In the genomic region with DNA sequence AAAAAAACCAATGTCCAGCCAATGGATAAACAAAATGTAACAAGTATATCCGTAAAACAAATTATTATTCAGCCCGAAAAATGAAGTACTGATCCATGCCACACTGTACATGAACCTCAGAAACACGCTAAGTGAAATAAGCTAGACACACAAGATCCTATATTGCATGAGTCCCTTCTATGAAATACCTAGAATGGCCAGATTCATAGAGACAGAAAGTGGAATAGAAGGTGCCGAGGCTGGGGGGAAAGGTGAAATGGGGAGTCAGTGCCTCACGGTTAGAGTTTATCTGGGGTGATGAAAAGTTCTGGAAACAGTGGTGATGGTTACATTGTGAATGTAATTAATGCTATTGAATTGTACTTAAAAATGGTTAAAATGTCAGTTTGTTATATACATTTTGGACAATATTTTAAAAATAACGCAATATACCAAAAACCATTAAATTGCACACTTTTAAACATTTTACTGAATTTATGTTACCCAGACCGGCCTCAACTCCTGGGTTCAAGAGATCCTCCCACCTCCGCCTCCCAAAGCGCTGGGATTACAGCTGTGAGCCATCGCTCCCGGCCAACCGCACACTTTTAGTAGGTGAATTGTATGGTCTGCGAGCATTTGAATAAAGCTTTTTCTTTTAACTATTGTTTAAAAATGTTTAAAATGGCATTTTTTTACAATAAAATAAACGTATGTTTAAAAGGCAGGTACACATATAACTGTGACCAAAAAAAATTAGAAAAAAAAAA, we compare ENCODE assay signal across 8 cellular contexts. TPM values are rescaled to one million over a fixed set of nuclear protein-coding genes. Genes with fewer than 3 reads are reported as not detected.
DNase-seq lines count a peak whose midpoint lies in the region; ATAC-seq and TF ChIP-seq lines count a peak whose summit lies in the region.

No MANE protein-coding gene starts in this region.

- H4K20me1 ChIP-seq in H9 (ENCODE audit: control insufficient read depth, insufficient read depth, insufficient read length) = no peaks in the 10 kb centered on the region

- CTCF ChIA-PET in BJ (lab: Yijun Ruan, JAX) = interaction anchor here (0.6 to 1.8 kb wide), 2 partner anchors 107 to 248 kb away, joined by 3 to 6 read pairs; no protein-coding TSS in a partner anchor
- CTCF ChIA-PET in activated CD4-positive, alpha-beta T cell treated with anti-CD3 and anti-CD28 coated beads, Interleukin-2, amount 10 ng/mL, durations not matched to agents 7 days and 5 days (lab: Charles Lee) = interaction anchor here (0.6 to 4.9 kb wide), 6 partner anchors 20 to 797 kb away, joined by 3 to 18 read pairs (median 3); no protein-coding TSS in a partner anchor

- H4K91ac ChIP-seq in H9 (ENCODE audit: insufficient read length, low read depth, low read length) = no peak overlapping the region

- no peak overlapping the region for H2AK5ac ChIP-seq in H9 (ENCODE audit: insufficient read length, low read length)

- WGBS in H9 (ENCODE audit: extremely low coverage, insufficient read length, low lambda C conversion rate) = no CpG with 5 or more reads among the region's 14 CpGs
- WGBS in iPS DF 6.9 (ENCODE audit: insufficient coverage, insufficient read length) = no CpG with 5 or more reads among the region's 14 CpGs

- peaks cover 4% of the 10 kb centered on the region for H3K79me1 ChIP-seq in H9 (ENCODE audit: insufficient read depth, low read depth, low read length, poor library complexity, severe bottlenecking)

- H2BK120ac ChIP-seq in H9 (ENCODE audit: low read depth, low read length, poor library complexity, severe bottlenecking) = no peak overlapping the region

- TF ChIP-seq CTCF in BJ (IDR thresholded peaks at IDR 0.05; ENCODE audit: insufficient read depth, low read depth, low read length) = no peak
- no peak for TF ChIP-seq CTCF in H9 (conservative IDR thresholded peaks at IDR 0.05)

- peak overlapping the region in 1 of 3 experiments; percentile 22; a peak in 1 of 7 replicates for H3K27ac Mint-ChIP-seq in H9
- peak overlapping the region; percentile 63 for H3K27ac Mint-ChIP-seq in activated CD4-positive, alpha-beta T cell treated with anti-CD3 and anti-CD28 coated beads, Interleukin-2, amount 10 ng/mL, durations not matched to agents 7 days and 5 days
- H3K27ac Mint-ChIP-seq in stimulated activated naive B cell treated with anti-CD40 and anti-IgM and Interleukin-4, amounts not matched to agents 10 μg/mL and 1 μg/mL and 100 μg/mL, for 72 hours = peak overlapping the region; percentile 96

- no peaks in the 10 kb centered on the region for H3K27me3 Mint-ChIP-seq in H9 (ENCODE audit: low read depth)
- peaks cover 3% of the 10 kb centered on the region for H3K27me3 Mint-ChIP-seq in activated CD4-positive, alpha-beta T cell treated with anti-CD3 and anti-CD28 coated beads, Interleukin-2, amount 10 ng/mL, durations not matched to agents 7 days and 5 days
- no peaks in the 10 kb centered on the region for H3K27me3 Mint-ChIP-seq in stimulated activated naive B cell treated with anti-CD40 and anti-IgM and Interleukin-4, amounts not matched to agents 10 μg/mL and 1 μg/mL and 100 μg/mL, for 72 hours

- H3K36me3 Mint-ChIP-seq in H9 (ENCODE audit: insufficient read depth in 1 of 3, low read depth in 3 of 3) = peaks cover 25 to 31% (median 28%) of the 10 kb centered on the region in 3 experiments
- peaks cover 41% of the 10 kb centered on the region for H3K36me3 Mint-ChIP-seq in activated CD4-positive, alpha-beta T cell treated with anti-CD3 and anti-CD28 coated beads, Interleukin-2, amount 10 ng/mL, durations not matched to agents 7 days and 5 days (ENCODE audit: low read depth)
- H3K36me3 Mint-ChIP-seq in stimulated activated naive B cell treated with anti-CD40 and anti-IgM and Interleukin-4, amounts not matched to agents 10 μg/mL and 1 μg/mL and 100 μg/mL, for 72 hours = peaks cover 31 to 40% of the 10 kb centered on the region in 2 donors

- H4K5ac ChIP-seq in H9 (ENCODE audit: insufficient read length, low read depth, low read length) = no peak overlapping the region

- H2BK12ac ChIP-seq in H9 (ENCODE audit: insufficient read length, low read depth, low read length) = no peak overlapping the region

- H4K8ac ChIP-seq in H9 (replicated peaks; ENCODE audit: insufficient read length, low read depth, low read length) = no peak overlapping the region

- H2BK5ac ChIP-seq in H9 (ENCODE audit: insufficient read length, low read length) = no peak overlapping the region

- H3K27me3 ChIP-seq in BJ (ENCODE audit: control insufficient read depth, insufficient read depth, low read length) (no peaks in the 10 kb centered on the region), H9 (ENCODE audit: insufficient read depth, low read length) (no peaks in the 10 kb centered on the region), iPS DF 6.9 (ENCODE audit: control insufficient read depth, insufficient read depth, low read length) (no peaks in the 10 kb centered on the region)

- POLR2A ChIA-PET in BJ (lab: Charles Lee) = no interaction called here
- POLR2A ChIA-PET in activated CD4-positive, alpha-beta T cell treated with anti-CD3 and anti-CD28 coated beads, Interleukin-2, amount 10 ng/mL, durations not matched to agents 7 days and 5 days (lab: Charles Lee) = interaction anchor here (1.0 kb wide), 1 partner anchor 67 kb away, joined by 4 read pairs; a partner anchor contains a TSS

- H3K4me3 ChIP-seq in BJ (ENCODE audit: low read depth, low read length) = peak overlapping the region; percentile 85
- H3K4me3 ChIP-seq in iPS DF 6.9 (ENCODE audit: low read length) = peak overlapping the region; percentile 74; the same call in 1 of the 2 replicates

- H3K23ac ChIP-seq in H9 (ENCODE audit: insufficient read length, low read depth, low read length) = peak overlapping the region; percentile 20

- H3K4me1 Mint-ChIP-seq in H9 = peaks cover 23 to 31% of the 10 kb centered on the region in 2 experiments
- peaks cover 34% of the 10 kb centered on the region for H3K4me1 Mint-ChIP-seq in activated CD4-positive, alpha-beta T cell treated with anti-CD3 and anti-CD28 coated beads, Interleukin-2, amount 10 ng/mL, durations not matched to agents 7 days and 5 days
- peaks cover 14 to 44% of the 10 kb centered on the region in 2 donors for H3K4me1 Mint-ChIP-seq in stimulated activated naive B cell treated with anti-CD40 and anti-IgM and Interleukin-4, amounts not matched to agents 10 μg/mL and 1 μg/mL and 100 μg/mL, for 72 hours

- H3K27ac ChIP-seq in H9 (ENCODE audit: insufficient read length, low read depth, low read length) (no peak overlapping the region), iPS DF 6.9 (ENCODE audit: low read length) (no peak overlapping the region)

- H3K4me1 ChIP-seq in H9 (ENCODE audit: insufficient read depth, low read length) (no peaks in the 10 kb centered on the region), iPS DF 6.9 (ENCODE audit: control insufficient read depth, insufficient read depth, low read length) (peaks cover 2% of the 10 kb centered on the region; the same call in 1 of the 2 replicates)

- H3T11ph ChIP-seq in H9 (ENCODE audit: low read length) = no peak overlapping the region

- DNase-seq in BJ (ENCODE audit: low read depth) = no peak
- no peak for DNase-seq in H9
- DNase-seq in activated CD4-positive, alpha-beta T cell treated with anti-CD3 and anti-CD28 coated beads, Interleukin-2, amount 10 ng/mL, durations not matched to agents 7 days and 5 days = peak; percentile 20
- no peak for DNase-seq in iPS DF 6.9 (ENCODE audit: low read depth, low spot score)
- DNase-seq in stimulated activated naive B cell treated with anti-CD40 and anti-IgM and Interleukin-4, amounts not matched to agents 10 μg/mL and 1 μg/mL and 100 μg/mL, for 72 hours = no peak
- DNase-seq in ureter (ENCODE audit: low spot score) = no peak

- H2AFZ ChIP-seq in H9 (ENCODE audit: low read length) = no peak overlapping the region

- H3K14ac ChIP-seq in H9 (ENCODE audit: insufficient read depth, low read length) = no peak overlapping the region

- no peak overlapping the region for H2BK20ac ChIP-seq in H9 (ENCODE audit: low read depth, low read length, poor library complexity, severe bottlenecking)

- ATAC-seq in stimulated activated naive B cell treated with anti-CD40 and anti-IgM and Interleukin-4, amounts not matched to agents 10 μg/mL and 1 μg/mL and 100 μg/mL, for 72 hours (replicated peaks) = no peak
- ATAC-seq in HG03108 (IDR thresholded peaks at IDR 0.05; ENCODE audit: unreplicated experiment) (no peak), GM21576 (IDR thresholded peaks at IDR 0.05; ENCODE audit: unreplicated experiment) (no peak)

- H3K9me3 Mint-ChIP-seq in H9 = peaks cover 2% of the 10 kb centered on the region in 2 experiments; a peak in 3 of 5 replicates
- H3K9me3 Mint-ChIP-seq in activated CD4-positive, alpha-beta T cell treated with anti-CD3 and anti-CD28 coated beads, Interleukin-2, amount 10 ng/mL, durations not matched to agents 7 days and 5 days = peaks cover 7% of the 10 kb centered on the region
- H3K9me3 Mint-ChIP-seq in stimulated activated naive B cell treated with anti-CD40 and anti-IgM and Interleukin-4, amounts not matched to agents 10 μg/mL and 1 μg/mL and 100 μg/mL, for 72 hours = peaks cover 4% of the 10 kb centered on the region in 2 donors

- H3K36me3 ChIP-seq in BJ (ENCODE audit: control insufficient read depth, insufficient read depth, low read length) (no peaks in the 10 kb centered on the region), iPS DF 6.9 (ENCODE audit: control insufficient read depth, insufficient read depth, low read length) (no peaks in the 10 kb centered on the region)

- peak overlapping the region; percentile 79 for H3K9ac ChIP-seq in H9 (ENCODE audit: extremely low read depth, insufficient read length, low read length)

- H3K79me2 ChIP-seq in H9 (ENCODE audit: insufficient read depth, low read length) = peaks cover 43% of the 10 kb centered on the region

- H3K4ac ChIP-seq in H9 (ENCODE audit: low read depth, low read length) = no peak overlapping the region

- peak overlapping the region; percentile 98 to 100 for H3K4me3 Mint-ChIP-seq in H9
- peak overlapping the region; percentile 89 for H3K4me3 Mint-ChIP-seq in activated CD4-positive, alpha-beta T cell treated with anti-CD3 and anti-CD28 coated beads, Interleukin-2, amount 10 ng/mL, durations not matched to agents 7 days and 5 days
- H3K4me3 Mint-ChIP-seq in stimulated activated naive B cell treated with anti-CD40 and anti-IgM and Interleukin-4, amounts not matched to agents 10 μg/mL and 1 μg/mL and 100 μg/mL, for 72 hours = peak overlapping the region; percentile 98 to 99

- H3K56ac ChIP-seq in H9 (ENCODE audit: insufficient read length, low read depth, low read length) = no peak overlapping the region

- no peak overlapping the region for H2BK15ac ChIP-seq in H9 (ENCODE audit: low read depth, low read length)

- peaks cover 9% of the 10 kb centered on the region for H3K23me2 ChIP-seq in H9 (ENCODE audit: insufficient read length, low read depth, low read length, poor library complexity, severe bottlenecking)

- H3K9me3 ChIP-seq in H9 (ENCODE audit: control insufficient read depth, low read depth, low read length) = no peaks in the 10 kb centered on the region
- H3K9me3 ChIP-seq in iPS DF 6.9 (ENCODE audit: control insufficient read depth, insufficient read depth, low read length) = peaks cover 1% of the 10 kb centered on the region; the same call in 1 of the 2 replicates

- no peak overlapping the region for H3K18ac ChIP-seq in H9 (ENCODE audit: insufficient read length, low read depth, low read length)

- peak overlapping the region; percentile 90 for H3K4me2 ChIP-seq in H9 (ENCODE audit: insufficient read depth, insufficient read length, low read length)

RNA-seq across cellular contexts. Expression of a gene that starts 2.1 kb away (rescaled TPM):
- 2.4 and 3.3 TPM in 2 replicates for polyA plus RNA-seq in BJ (2011; rRNA removed)
- polyA minus RNA-seq in BJ (2011; rRNA and poly(A)+ RNA removed) = 13.4 and 15.1 TPM in 2 replicates
- 64.6 and 65.5 TPM in 2 replicates for total RNA-seq in H9 (2021)
- total RNA-seq in activated CD4-positive, alpha-beta T cell treated with anti-CD3 and anti-CD28 coated beads, Interleukin-2, amount 10 ng/mL, durations not matched to agents 7 days and 5 days = 10 to 100 TPM; 37.5 to 38.7 TPM
- 23.0 TPM for total RNA-seq in ureter

RNA-seq across cellular contexts. Expression of a gene that starts 13.7 kb away (rescaled TPM):
- not detected in 2 replicates for polyA plus RNA-seq in BJ (2011; rRNA removed)
- polyA minus RNA-seq in BJ (2011; rRNA and poly(A)+ RNA removed) = not detected in 2 replicates
- total RNA-seq in H9 (2021) (not detected in 2 replicates), ureter (not detected)
- total RNA-seq in activated CD4-positive, alpha-beta T cell treated with anti-CD3 and anti-CD28 coated beads, Interleukin-2, amount 10 ng/mL, durations not matched to agents 7 days and 5 days = not detected
